ENCODE assay signal across 1 cellular context in the genomic region with DNA sequence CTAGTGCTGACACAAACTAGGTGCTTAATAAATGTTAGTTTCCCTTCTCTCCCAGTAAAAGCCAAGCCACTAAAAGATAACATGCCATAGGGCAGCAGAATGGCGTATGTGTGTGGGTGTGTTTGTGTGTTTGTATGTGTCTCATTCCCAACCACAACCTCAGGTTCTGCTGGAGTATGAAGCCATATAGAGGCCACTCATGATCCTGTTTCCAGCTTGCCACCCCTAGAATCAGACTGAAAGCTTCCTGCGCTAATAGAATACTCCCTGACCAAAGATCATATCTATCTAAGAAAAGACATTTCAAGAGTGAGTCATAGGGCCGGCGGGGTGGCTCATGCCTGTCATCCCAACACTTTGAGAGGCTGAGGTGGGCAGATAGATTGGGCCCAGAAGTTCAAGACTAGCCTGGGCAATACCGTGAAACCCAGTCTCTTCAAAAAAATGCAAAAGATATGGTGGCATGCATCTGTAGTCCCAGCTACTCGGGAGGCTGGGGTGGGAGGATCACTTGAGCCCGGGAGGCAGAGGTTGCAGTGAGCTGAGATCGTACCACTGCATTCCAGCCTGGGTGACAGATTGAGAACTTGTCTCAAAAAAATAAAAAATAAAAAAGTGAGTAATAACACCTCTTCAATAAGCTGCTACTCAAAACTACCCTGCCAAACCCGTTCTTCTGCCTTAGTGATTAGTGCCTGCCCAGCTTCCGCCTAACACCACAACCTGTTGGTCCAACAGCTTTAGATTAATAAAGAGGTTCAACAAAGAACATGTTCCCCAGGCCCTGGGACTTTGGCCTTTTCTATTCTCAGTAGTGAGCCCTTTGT.
TF ChIP-seq lines count a peak whose summit lies in the region.

No MANE protein-coding gene starts in this region.

TF ChIP-seq in HepG2, 621 proteins besides CTCF, POLR2A, EP300 and RAD21 (continues in another document):
- TF ChIP-seq TCF12 (IDR thresholded peaks at IDR 0.05): no peak
- 0 out of 2 replicates have a peak, but pooled peaks have one; percentile 50 for TF ChIP-seq TCF12 (CRISPR knock-in tag; IDR thresholded peaks at IDR 0.05)
- TF ChIP-seq, protein P1, sequence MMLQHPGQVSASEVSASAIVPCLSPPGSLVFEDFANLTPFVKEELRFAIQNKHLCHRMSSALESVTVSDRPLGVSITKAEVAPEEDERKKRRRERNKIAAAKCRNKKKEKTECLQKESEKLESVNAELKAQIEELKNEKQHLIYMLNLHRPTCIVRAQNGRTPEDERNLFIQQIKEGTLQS (CRISPR knock-in tag; IDR thresholded peaks at IDR 0.05): 0 out of 2 replicates have a peak, but pooled peaks have one; percentile 19
- no peak for TF ChIP-seq RARA (CRISPR knock-in tag; IDR thresholded peaks at IDR 0.05)
- peak; percentile 31; the same call in 1 of the 2 replicates for TF ChIP-seq CHD2 (IDR thresholded peaks at IDR 0.05; ENCODE audit: low read depth, low read length)
- TF ChIP-seq CREB1 (IDR thresholded peaks at IDR 0.05): no peak
- peak; percentile 53; the same call in 1 of the 2 replicates for TF ChIP-seq CREB1 (CRISPR knock-in tag; IDR thresholded peaks at IDR 0.05)
- peak; percentile 56; the same call in 1 of the 2 replicates for TF ChIP-seq HNF4G (IDR thresholded peaks at IDR 0.05; ENCODE audit: borderline replicate concordance, low read depth, low read length)
- TF ChIP-seq HNF4G (CRISPR knock-in tag; IDR thresholded peaks at IDR 0.05; ENCODE audit: borderline replicate concordance, low read depth): 0 out of 2 replicates have a peak, but pooled peaks have one; percentile 35
- TF ChIP-seq ZSCAN12 (CRISPR knock-in tag; IDR thresholded peaks at IDR 0.05): no peak
- TF ChIP-seq TCF7 (IDR thresholded peaks at IDR 0.05; ENCODE audit: low read depth): 0 out of 2 replicates have a peak, but pooled peaks have one; percentile 8
- TF ChIP-seq, protein P2, sequence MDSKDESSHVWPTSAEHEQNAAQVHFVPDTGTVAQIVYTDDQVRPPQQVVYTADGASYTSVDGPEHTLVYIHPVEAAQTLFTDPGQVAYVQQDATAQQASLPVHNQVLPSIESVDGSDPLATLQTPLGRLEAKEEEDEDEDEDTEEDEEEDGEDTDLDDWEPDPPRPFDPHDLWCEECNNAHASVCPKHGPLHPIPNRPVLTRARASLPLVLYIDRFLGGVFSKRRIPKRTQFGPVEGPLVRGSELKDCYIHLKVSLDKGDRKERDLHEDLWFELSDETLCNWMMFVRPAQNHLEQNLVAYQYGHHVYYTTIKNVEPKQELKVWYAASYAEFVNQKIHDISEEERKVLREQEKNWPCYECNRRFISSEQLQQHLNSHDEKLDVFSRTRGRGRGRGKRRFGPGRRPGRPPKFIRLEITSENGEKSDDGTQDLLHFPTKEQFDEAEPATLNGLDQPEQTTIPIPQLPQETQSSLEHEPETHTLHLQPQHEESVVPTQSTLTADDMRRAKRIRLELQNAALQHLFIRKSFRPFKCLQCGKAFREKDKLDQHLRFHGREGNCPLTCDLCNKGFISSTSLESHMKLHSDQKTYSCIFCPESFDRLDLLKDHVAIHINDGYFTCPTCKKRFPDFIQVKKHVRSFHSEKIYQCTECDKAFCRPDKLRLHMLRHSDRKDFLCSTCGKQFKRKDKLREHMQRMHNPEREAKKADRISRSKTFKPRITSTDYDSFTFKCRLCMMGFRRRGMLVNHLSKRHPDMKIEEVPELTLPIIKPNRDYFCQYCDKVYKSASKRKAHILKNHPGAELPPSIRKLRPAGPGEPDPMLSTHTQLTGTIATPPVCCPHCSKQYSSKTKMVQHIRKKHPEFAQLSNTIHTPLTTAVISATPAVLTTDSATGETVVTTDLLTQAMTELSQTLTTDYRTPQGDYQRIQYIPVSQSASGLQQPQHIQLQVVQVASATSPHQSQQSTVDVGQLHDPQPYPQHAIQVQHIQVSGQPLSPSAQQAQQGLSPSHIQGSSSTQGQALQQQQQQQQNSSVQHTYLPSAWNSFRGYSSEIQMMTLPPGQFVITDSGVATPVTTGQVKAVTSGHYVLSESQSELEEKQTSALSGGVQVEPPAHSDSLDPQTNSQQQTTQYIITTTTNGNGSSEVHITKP (CRISPR knock-in tag; IDR thresholded peaks at IDR 0.05; ENCODE audit: low read depth): peak; percentile 28; the same call in 1 of the 2 replicates
- TF ChIP-seq, protein P3, sequence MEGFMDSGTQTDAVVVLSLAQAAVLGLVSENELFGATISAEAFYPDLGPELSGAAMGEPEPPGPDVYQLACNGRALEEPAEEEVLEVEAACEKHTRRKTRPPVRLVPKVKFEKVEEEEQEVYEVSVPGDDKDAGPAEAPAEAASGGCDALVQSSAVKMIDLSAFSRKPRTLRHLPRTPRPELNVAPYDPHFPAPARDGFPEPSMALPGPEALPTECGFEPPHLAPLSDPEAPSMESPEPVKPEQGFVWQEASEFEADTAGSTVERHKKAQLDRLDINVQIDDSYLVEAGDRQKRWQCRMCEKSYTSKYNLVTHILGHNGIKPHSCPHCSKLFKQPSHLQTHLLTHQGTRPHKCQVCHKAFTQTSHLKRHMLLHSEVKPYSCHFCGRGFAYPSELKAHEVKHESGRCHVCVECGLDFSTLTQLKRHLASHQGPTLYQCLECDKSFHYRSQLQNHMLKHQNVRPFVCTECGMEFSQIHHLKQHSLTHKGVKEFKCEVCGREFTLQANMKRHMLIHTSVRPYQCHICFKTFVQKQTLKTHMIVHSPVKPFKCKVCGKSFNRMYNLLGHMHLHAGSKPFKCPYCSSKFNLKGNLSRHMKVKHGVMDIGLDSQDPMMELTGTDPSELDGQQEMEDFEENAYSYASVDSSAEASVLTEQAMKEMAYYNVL (CRISPR knock-in tag; IDR thresholded peaks at IDR 0.05; ENCODE audit: borderline replicate concordance): peak; percentile 67; the same call in 1 of the 2 replicates
- TF ChIP-seq MEF2D (CRISPR knock-in tag; IDR thresholded peaks at IDR 0.05): 0 out of 2 replicates have a peak, but pooled peaks have one; percentile 5
- TF ChIP-seq, protein P4, sequence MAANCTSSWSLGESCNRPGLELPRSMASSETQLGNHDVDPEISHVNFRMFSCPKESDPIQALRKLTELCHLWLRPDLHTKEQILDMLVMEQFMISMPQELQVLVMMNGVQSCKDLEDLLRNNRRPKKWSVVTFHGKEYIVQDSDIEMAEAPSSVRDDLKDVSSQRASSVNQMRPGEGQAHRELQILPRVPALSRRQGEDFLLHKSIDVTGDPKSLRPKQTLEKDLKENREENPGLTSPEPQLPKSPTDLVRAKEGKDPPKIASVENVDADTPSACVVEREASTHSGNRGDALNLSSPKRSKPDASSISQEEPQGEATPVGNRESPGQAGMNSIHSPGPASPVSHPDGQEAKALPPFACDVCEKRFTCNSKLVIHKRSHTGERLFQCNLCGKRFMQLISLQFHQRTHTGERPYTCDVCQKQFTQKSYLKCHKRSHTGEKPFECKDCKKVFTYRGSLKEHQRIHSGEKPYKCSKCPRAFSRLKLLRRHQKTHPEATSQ (CRISPR knock-in tag; IDR thresholded peaks at IDR 0.05; ENCODE audit: borderline replicate concordance): no peak
- TF ChIP-seq SALL1 (CRISPR knock-in tag; IDR thresholded peaks at IDR 0.05): peak; percentile 48; the same call in 1 of the 2 replicates
- no peak for TF ChIP-seq SPEN (CRISPR knock-in tag; IDR thresholded peaks at IDR 0.05; ENCODE audit: low read depth)
- peak; percentile 93 for TF ChIP-seq FOSL2 (CRISPR knock-in tag; IDR thresholded peaks at IDR 0.05)
- peak; percentile 42 for TF ChIP-seq MED1 (CRISPR knock-in tag; IDR thresholded peaks at IDR 0.05)
- TF ChIP-seq ZNF317 (CRISPR knock-in tag; IDR thresholded peaks at IDR 0.05): peak; percentile 53; the same call in 1 of the 2 replicates
- 0 out of 2 replicates have a peak, but pooled peaks have one; percentile 22 for TF ChIP-seq SOX13 (IDR thresholded peaks at IDR 0.05)
- peak in 1 of 2 experiments; percentile 79; a peak in 2 of 4 replicates for TF ChIP-seq SOX13 (CRISPR knock-in tag; conservative IDR thresholded peaks at IDR 0.05 in 1 of 2, IDR thresholded peaks at IDR 0.05 in 1 of 2)
- 0 out of 2 replicates have a peak, but pooled peaks have one; percentile 6 for TF ChIP-seq SMC3 (IDR thresholded peaks at IDR 0.05; ENCODE audit: low read length)
- 0 out of 2 replicates have a peak, but pooled peaks have one; percentile 4 for TF ChIP-seq ZMYM3 (CRISPR knock-in tag; IDR thresholded peaks at IDR 0.05)
- 0 out of 2 replicates have a peak, but pooled peaks have one; percentile 21 for TF ChIP-seq YEATS2 (CRISPR knock-in tag; IDR thresholded peaks at IDR 0.05; ENCODE audit: borderline replicate concordance)
- TF ChIP-seq ZNF788 (CRISPR knock-in tag; IDR thresholded peaks at IDR 0.05; ENCODE audit: borderline replicate concordance): peak; percentile 35; the same call in 1 of the 2 replicates
- TF ChIP-seq ZNF124 (CRISPR knock-in tag; IDR thresholded peaks at IDR 0.05): 0 out of 2 replicates have a peak, but pooled peaks have one; percentile 50
- TF ChIP-seq ATM (IDR thresholded peaks at IDR 0.05; ENCODE audit: borderline replicate concordance): no peak
- peak; percentile 31; the same call in 1 of the 2 replicates for TF ChIP-seq POLR2AphosphoS5 (IDR thresholded peaks at IDR 0.05; ENCODE audit: low read depth, low read length)
- TF ChIP-seq ZNF768 (CRISPR knock-in tag; IDR thresholded peaks at IDR 0.05): no peak
- peak; percentile 29; the same call in 1 of the 2 replicates for TF ChIP-seq MXD4 (CRISPR knock-in tag; IDR thresholded peaks at IDR 0.05)
- TF ChIP-seq ZFP36L1 (CRISPR knock-in tag; IDR thresholded peaks at IDR 0.05): peak; percentile 77; the same call in 1 of the 2 replicates
- TF ChIP-seq, protein P5, sequence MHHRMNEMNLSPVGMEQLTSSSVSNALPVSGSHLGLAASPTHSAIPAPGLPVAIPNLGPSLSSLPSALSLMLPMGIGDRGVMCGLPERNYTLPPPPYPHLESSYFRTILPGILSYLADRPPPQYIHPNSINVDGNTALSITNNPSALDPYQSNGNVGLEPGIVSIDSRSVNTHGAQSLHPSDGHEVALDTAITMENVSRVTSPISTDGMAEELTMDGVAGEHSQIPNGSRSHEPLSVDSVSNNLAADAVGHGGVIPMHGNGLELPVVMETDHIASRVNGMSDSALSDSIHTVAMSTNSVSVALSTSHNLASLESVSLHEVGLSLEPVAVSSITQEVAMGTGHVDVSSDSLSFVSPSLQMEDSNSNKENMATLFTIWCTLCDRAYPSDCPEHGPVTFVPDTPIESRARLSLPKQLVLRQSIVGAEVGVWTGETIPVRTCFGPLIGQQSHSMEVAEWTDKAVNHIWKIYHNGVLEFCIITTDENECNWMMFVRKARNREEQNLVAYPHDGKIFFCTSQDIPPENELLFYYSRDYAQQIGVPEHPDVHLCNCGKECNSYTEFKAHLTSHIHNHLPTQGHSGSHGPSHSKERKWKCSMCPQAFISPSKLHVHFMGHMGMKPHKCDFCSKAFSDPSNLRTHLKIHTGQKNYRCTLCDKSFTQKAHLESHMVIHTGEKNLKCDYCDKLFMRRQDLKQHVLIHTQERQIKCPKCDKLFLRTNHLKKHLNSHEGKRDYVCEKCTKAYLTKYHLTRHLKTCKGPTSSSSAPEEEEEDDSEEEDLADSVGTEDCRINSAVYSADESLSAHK (CRISPR knock-in tag; IDR thresholded peaks at IDR 0.05; ENCODE audit: borderline replicate concordance): no peak
- peak; percentile 39; the same call in 1 of the 2 replicates for TF ChIP-seq ZNF670 (CRISPR knock-in tag; IDR thresholded peaks at IDR 0.05; ENCODE audit: borderline replicate concordance)
- TF ChIP-seq POGZ (CRISPR knock-in tag; IDR thresholded peaks at IDR 0.05): peak; percentile 66; the same call in 1 of the 2 replicates
- TF ChIP-seq HDAC2 (CRISPR knock-in tag; IDR thresholded peaks at IDR 0.05): 0 out of 2 replicates have a peak, but pooled peaks have one; percentile 10
- no peak for TF ChIP-seq ZKSCAN1 (IDR thresholded peaks at IDR 0.05; ENCODE audit: low read length)
- TF ChIP-seq ZBTB7B (CRISPR knock-in tag; IDR thresholded peaks at IDR 0.05): 0 out of 2 replicates have a peak, but pooled peaks have one; percentile 7
- TF ChIP-seq ZNF747 (CRISPR knock-in tag; IDR thresholded peaks at IDR 0.05; ENCODE audit: borderline replicate concordance): 0 out of 2 replicates have a peak, but pooled peaks have one; percentile 24
- TF ChIP-seq JUND (CRISPR knock-in tag; IDR thresholded peaks at IDR 0.05): peak; percentile 85
- TF ChIP-seq, protein P6, sequence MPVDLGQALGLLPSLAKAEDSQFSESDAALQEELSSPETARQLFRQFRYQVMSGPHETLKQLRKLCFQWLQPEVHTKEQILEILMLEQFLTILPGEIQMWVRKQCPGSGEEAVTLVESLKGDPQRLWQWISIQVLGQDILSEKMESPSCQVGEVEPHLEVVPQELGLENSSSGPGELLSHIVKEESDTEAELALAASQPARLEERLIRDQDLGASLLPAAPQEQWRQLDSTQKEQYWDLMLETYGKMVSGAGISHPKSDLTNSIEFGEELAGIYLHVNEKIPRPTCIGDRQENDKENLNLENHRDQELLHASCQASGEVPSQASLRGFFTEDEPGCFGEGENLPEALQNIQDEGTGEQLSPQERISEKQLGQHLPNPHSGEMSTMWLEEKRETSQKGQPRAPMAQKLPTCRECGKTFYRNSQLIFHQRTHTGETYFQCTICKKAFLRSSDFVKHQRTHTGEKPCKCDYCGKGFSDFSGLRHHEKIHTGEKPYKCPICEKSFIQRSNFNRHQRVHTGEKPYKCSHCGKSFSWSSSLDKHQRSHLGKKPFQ (CRISPR knock-in tag; IDR thresholded peaks at IDR 0.05; ENCODE audit: insufficient replicate concordance): peak; percentile 56
- TF ChIP-seq, protein P7, sequence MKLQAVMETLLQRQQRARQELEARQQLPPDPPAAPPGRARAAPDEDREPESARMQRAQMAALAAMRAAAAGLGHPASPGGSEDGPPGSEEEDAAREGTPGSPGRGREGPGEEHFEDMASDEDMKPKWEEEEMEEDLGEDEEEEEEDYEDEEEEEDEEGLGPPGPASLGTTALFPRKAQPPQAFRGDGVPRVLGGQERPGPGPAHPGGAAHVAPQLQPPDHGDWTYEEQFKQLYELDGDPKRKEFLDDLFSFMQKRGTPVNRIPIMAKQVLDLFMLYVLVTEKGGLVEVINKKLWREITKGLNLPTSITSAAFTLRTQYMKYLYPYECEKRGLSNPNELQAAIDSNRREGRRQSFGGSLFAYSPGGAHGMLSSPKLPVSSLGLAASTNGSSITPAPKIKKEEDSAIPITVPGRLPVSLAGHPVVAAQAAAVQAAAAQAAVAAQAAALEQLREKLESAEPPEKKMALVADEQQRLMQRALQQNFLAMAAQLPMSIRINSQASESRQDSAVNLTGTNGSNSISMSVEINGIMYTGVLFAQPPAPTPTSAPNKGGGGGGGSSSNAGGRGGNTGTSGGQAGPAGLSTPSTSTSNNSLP (IDR thresholded peaks at IDR 0.05; ENCODE audit: low read depth, low read length): 0 out of 2 replicates have a peak, but pooled peaks have one; percentile 25
- TF ChIP-seq ZNF644 (CRISPR knock-in tag; IDR thresholded peaks at IDR 0.05; ENCODE audit: low read depth): 0 out of 2 replicates have a peak, but pooled peaks have one; percentile 20
- 0 out of 2 replicates have a peak, but pooled peaks have one; percentile 63 for TF ChIP-seq ZNF501 (CRISPR knock-in tag; IDR thresholded peaks at IDR 0.05)
- TF ChIP-seq, protein P8, sequence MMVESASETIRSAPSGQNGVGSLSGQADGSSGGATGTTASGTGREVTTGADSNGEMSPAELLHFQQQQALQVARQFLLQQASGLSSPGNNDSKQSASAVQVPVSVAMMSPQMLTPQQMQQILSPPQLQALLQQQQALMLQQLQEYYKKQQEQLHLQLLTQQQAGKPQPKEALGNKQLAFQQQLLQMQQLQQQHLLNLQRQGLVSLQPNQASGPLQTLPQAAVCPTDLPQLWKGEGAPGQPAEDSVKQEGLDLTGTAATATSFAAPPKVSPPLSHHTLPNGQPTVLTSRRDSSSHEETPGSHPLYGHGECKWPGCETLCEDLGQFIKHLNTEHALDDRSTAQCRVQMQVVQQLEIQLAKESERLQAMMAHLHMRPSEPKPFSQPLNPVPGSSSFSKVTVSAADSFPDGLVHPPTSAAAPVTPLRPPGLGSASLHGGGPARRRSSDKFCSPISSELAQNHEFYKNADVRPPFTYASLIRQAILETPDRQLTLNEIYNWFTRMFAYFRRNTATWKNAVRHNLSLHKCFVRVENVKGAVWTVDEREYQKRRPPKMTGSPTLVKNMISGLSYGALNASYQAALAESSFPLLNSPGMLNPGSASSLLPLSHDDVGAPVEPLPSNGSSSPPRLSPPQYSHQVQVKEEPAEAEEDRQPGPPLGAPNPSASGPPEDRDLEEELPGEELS (CRISPR knock-in tag; IDR thresholded peaks at IDR 0.05): no peak
